Comparison of ENCODE assay signal across 12 cellular contexts in genomic region chr11:117997436-117998200, GRCh38. TPM values are rescaled to one million over a fixed set of nuclear protein-coding genes. Genes with fewer than 3 reads are reported as not detected.
DNase-seq lines count a peak whose midpoint lies in the region; ATAC-seq and TF ChIP-seq lines count a peak whose summit lies in the region.
"Had no signal": no experiment of that assay in that cellular context is flagged by ENCODE, and none has a peak within 500 bp of the region (broad histone marks: within the 10 kb centered on the region; RNA-seq: fewer than 3 reads in every experiment).

No MANE protein-coding gene starts in this region.

- intact Hi-C loops in body of pancreas (cut with DNase I) = no loop called here

- H2AFZ ChIP-seq in osteoblast (ENCODE audit: low read length) = no peak overlapping the region

- H3K27ac ChIP-seq in body of pancreas = no peak overlapping the region
- no peak overlapping the region for H3K27ac ChIP-seq in osteoblast (ENCODE audit: low read depth, low read length)
- H3K27ac ChIP-seq: SK-N-MC had no signal

- no peak for TF ChIP-seq POLR2A in body of pancreas (IDR thresholded peaks at IDR 0.05)

- WGBS in body of pancreas, 2 donors = 92 to 93% methylated on average over 8 of the region's 8 CpGs

- ATAC-seq in HG03025 (IDR thresholded peaks at IDR 0.05; ENCODE audit: low FRiP score, unreplicated experiment) = peak; percentile 28
- no peak for ATAC-seq in body of pancreas

- H3K9me3 Mint-ChIP-seq in stimulated activated naive CD8-positive, alpha-beta T cell treated with anti-CD3 and anti-CD28 coated beads, Interleukin-15, Interleukin-2, amounts not matched to agents 100 ng/mL and 50 ng/mL, for 24 hours = peaks cover 3% of the 10 kb centered on the region

- H3K79me2 ChIP-seq in osteoblast (ENCODE audit: insufficient read depth, low read length) = no peaks in the 10 kb centered on the region

- H3K36me3 ChIP-seq in body of pancreas (replicated peaks in 1 of 2; ENCODE audit: insufficient read depth in 1 of 2, low read depth in 2 of 2) (no peaks in the 10 kb centered on the region), osteoblast (ENCODE audit: insufficient read depth, low read length) (no peaks in the 10 kb centered on the region)

- no peaks in the 10 kb centered on the region for H3K4me1 ChIP-seq in body of pancreas
- H3K4me1 ChIP-seq in osteoblast (ENCODE audit: insufficient read depth, low read length) = no peaks in the 10 kb centered on the region

- no peak overlapping the region for H3K4me3 Mint-ChIP-seq in stimulated activated naive CD8-positive, alpha-beta T cell treated with anti-CD3 and anti-CD28 coated beads, Interleukin-15, Interleukin-2, amounts not matched to agents 100 ng/mL and 50 ng/mL, for 24 hours

- peaks cover 76% of the 10 kb centered on the region for H3K36me3 Mint-ChIP-seq in stimulated activated naive CD8-positive, alpha-beta T cell treated with anti-CD3 and anti-CD28 coated beads, Interleukin-15, Interleukin-2, amounts not matched to agents 100 ng/mL and 50 ng/mL, for 24 hours (ENCODE audit: low read depth)

- no peaks in the 10 kb centered on the region for H4K20me1 ChIP-seq in osteoblast (ENCODE audit: insufficient read depth, low read length)

- peaks cover 91% of the 10 kb centered on the region for H3K4me1 Mint-ChIP-seq in stimulated activated naive CD8-positive, alpha-beta T cell treated with anti-CD3 and anti-CD28 coated beads, Interleukin-15, Interleukin-2, amounts not matched to agents 100 ng/mL and 50 ng/mL, for 24 hours (ENCODE audit: low read depth)

- H3K27me3 Mint-ChIP-seq in stimulated activated naive CD8-positive, alpha-beta T cell treated with anti-CD3 and anti-CD28 coated beads, Interleukin-15, Interleukin-2, amounts not matched to agents 100 ng/mL and 50 ng/mL, for 24 hours = no peaks in the 10 kb centered on the region

- H3K27ac Mint-ChIP-seq in stimulated activated naive CD8-positive, alpha-beta T cell treated with anti-CD3 and anti-CD28 coated beads, Interleukin-15, Interleukin-2, amounts not matched to agents 100 ng/mL and 50 ng/mL, for 24 hours = peak overlapping the region; percentile 79

- H3K9me3 ChIP-seq in body of pancreas (no peaks in the 10 kb centered on the region), osteoblast (ENCODE audit: low read depth, low read length) (no peaks in the 10 kb centered on the region)

- H3K27me3 ChIP-seq in body of pancreas = no peaks in the 10 kb centered on the region
- H3K27me3 ChIP-seq in osteoblast (ENCODE audit: insufficient read depth, low read length) = no peaks in the 10 kb centered on the region

- peak; percentile 53 for DNase-seq in stimulated activated CD4-positive, alpha-beta T cell treated with anti-CD3 and anti-CD28 coated beads, Interleukin-1b, Interleukin-23, amount 100 ng/mL, for 48 hours
- DNase-seq in stimulated activated CD4-positive, alpha-beta T cell treated with anti-CD3 and anti-CD28 coated beads, Interleukin-2, amount 100 ng/mL, for 48 hours = no peak
- peak; percentile 71 to 72 for DNase-seq in activated T-cell treated with anti-CD3 and anti-CD28 coated beads, Interleukin-2, amount 50 U/mL, for 48 hours
- no peak for DNase-seq in NCI-H2107 treated with DMSO at 0.1 percent for 48 hours (lab: John Stamatoyannopoulos, UW; ENCODE audit: unreplicated experiment)
- no peak for DNase-seq in body of pancreas
- no peak for DNase-seq in osteoblast (ENCODE audit: insufficient read length, low spot score, missing footprints)
- DNase-seq: cortex of kidney, NCI-H510A, substantia nigra had no signal

- no peak overlapping the region for H3K4me2 ChIP-seq in osteoblast (ENCODE audit: insufficient read depth, low read length)

- H3K4me3 ChIP-seq in body of pancreas (no peak overlapping the region), osteoblast (ENCODE audit: insufficient read depth, low read length) (no peak overlapping the region)
- H3K4me3 ChIP-seq: SK-N-MC had no signal

- no peak for TF ChIP-seq CTCF in body of pancreas (IDR thresholded peaks at IDR 0.05)
- no peak for TF ChIP-seq CTCF in osteoblast (IDR thresholded peaks at IDR 0.05; ENCODE audit: extremely low read depth, low read depth, low read length)

RNA-seq across cellular contexts. Expression of gene IL10RA, which starts 11.4 kb away (rescaled TPM):
- total RNA-seq in body of pancreas (10 to 100 TPM in 1 of 2 donors, 1 to 10 TPM in 1; 7.3 to 10.2 TPM), osteoblast (1.1 TPM in 1 of 2 replicates, not detected in the other)

Comparison
In these comparisons a context has a peak if more than half of its experiments do, and no peak if none do; other contexts are left out.
1. DNase-seq: peak in stimulated activated CD4-positive, alpha-beta T cell treated with anti-CD3 and anti-CD28 coated beads, Interleukin-1b, Interleukin-23, amount 100 ng/mL, for 48 hours (single experiment) and activated T-cell treated with anti-CD3 and anti-CD28 coated beads, Interleukin-2, amount 50 U/mL, for 48 hours (2 of 2); none in stimulated activated CD4-positive, alpha-beta T cell treated with anti-CD3 and anti-CD28 coated beads, Interleukin-2, amount 100 ng/mL, for 48 hours (0 of 2), NCI-H2107 treated with DMSO at 0.1 percent for 48 hours (single experiment), body of pancreas (0 of 4) and osteoblast (single experiment).